29 cellular contexts compared by ENCODE assay signal in the genomic region with DNA sequence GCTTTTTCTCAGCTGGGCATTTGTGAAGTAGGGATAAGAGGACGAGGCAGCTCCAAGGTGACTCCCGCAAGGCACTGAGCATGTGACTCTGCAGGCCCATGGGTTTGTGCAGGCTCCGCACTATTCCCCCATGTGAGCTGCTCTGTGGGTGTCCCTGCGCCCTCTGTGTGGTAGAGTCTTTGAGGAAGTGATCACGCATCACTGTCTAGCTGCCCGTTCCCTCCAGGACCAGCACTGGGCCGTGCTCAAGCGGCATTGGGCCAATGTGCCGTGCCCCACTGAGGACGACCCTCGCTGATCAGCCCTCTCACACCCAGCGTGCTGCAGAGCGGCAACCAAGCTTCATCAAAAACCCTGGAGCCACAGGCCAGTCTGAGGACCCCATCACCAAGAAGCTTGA. TPM values are rescaled to one million over a fixed set of nuclear protein-coding genes. Genes with fewer than 3 reads are reported as not detected.
DNase-seq lines count a peak whose midpoint lies in the region; ATAC-seq and TF ChIP-seq lines count a peak whose summit lies in the region.
"Had no signal": no experiment of that assay in that cellular context is flagged by ENCODE, and none has a peak within 500 bp of the region (broad histone marks: within the 10 kb centered on the region; RNA-seq: fewer than 3 reads in every experiment).

No MANE protein-coding gene starts in this region.

- H3K36me3 ChIP-seq in gastroesophageal sphincter (no peaks in the 10 kb centered on the region), GM23338 (ENCODE audit: insufficient read depth) (no peaks in the 10 kb centered on the region)
- H3K36me3 ChIP-seq: ascending aorta, uterus had no signal

- no peak overlapping the region for H3K4me3 Mint-ChIP-seq in activated T-helper 17 cell treated with anti-CD3 and anti-CD28 coated beads, Interleukin-2, amount 50 U/mL, for 72 hours
- no peak overlapping the region for H3K4me3 Mint-ChIP-seq in stimulated activated effector memory CD8-positive, alpha-beta T cell treated with anti-CD3 and anti-CD28 coated beads, Interleukin-12 subunit alpha, Interleukin-12 subunit beta, amount 100 ng/mL, for 72 hours
- no peak overlapping the region for H3K4me3 Mint-ChIP-seq in activated T-cell treated with anti-CD3 and anti-CD28 coated beads, Interleukin-2, amount 50 U/mL, for 24 hours
- H3K4me3 Mint-ChIP-seq in GM23338: no peak overlapping the region
- H3K4me3 Mint-ChIP-seq: activated CD8-positive, alpha-beta T cell treated with anti-CD3 and anti-CD28 coated beads, Interleukin-2, amount 10 ng/mL, durations not matched to agents 7 days and 5 days; activated naive CD8-positive, alpha-beta T cell; T-helper 1 cell treated with Interleukin-12 subunit alpha and Interleukin-12 subunit beta and Interleukin-4 antibody, amounts not matched to agents 30 μg/mL and 1 μg/mL, for 36 hours had no signal

- no peaks in the 10 kb centered on the region for H3F3A ChIP-seq in GM23338 (replicated peaks; ENCODE audit: low read depth)

- no peak for TF ChIP-seq EP300 in gastroesophageal sphincter (IDR thresholded peaks at IDR 0.05)

- H3K27ac Mint-ChIP-seq in activated T-helper 17 cell treated with anti-CD3 and anti-CD28 coated beads, Interleukin-2, amount 50 U/mL, for 72 hours: peak overlapping the region; percentile 41
- H3K27ac Mint-ChIP-seq in stimulated activated effector memory CD8-positive, alpha-beta T cell treated with anti-CD3 and anti-CD28 coated beads, Interleukin-12 subunit alpha, Interleukin-12 subunit beta, amount 100 ng/mL, for 72 hours: peak overlapping the region; percentile 14
- H3K27ac Mint-ChIP-seq in activated T-cell treated with anti-CD3 and anti-CD28 coated beads, Interleukin-2, amount 50 U/mL, for 24 hours: no peak overlapping the region
- no peak overlapping the region for H3K27ac Mint-ChIP-seq in GM23338
- H3K27ac Mint-ChIP-seq: activated CD8-positive, alpha-beta T cell treated with anti-CD3 and anti-CD28 coated beads, Interleukin-2, amount 10 ng/mL, durations not matched to agents 7 days and 5 days; T-helper 1 cell treated with Interleukin-12 subunit alpha and Interleukin-12 subunit beta and Interleukin-4 antibody, amounts not matched to agents 30 μg/mL and 1 μg/mL, for 36 hours had no signal

- H3K9me2 ChIP-seq in GM23338 (ENCODE audit: insufficient read depth): no peaks in the 10 kb centered on the region

- no peak for ATAC-seq in activated T-helper 17 cell treated with anti-CD3 and anti-CD28 coated beads, Interleukin-2, amount 50 U/mL, for 72 hours (replicated peaks)
- no peak for ATAC-seq in gastroesophageal sphincter
- ATAC-seq in stimulated activated effector memory CD8-positive, alpha-beta T cell treated with anti-CD3 and anti-CD28 coated beads, Interleukin-12 subunit alpha, Interleukin-12 subunit beta, amount 100 ng/mL, for 72 hours: no peak
- no peak for ATAC-seq in GM23338
- ATAC-seq: activated CD8-positive, alpha-beta T cell treated with anti-CD3 and anti-CD28 coated beads, Interleukin-2, amount 10 ng/mL, durations not matched to agents 7 days and 5 days; HCT116; K562; left colon had no signal

- H3K27me3 ChIP-seq in gastroesophageal sphincter: no peaks in the 10 kb centered on the region
- peaks cover 1% of the 10 kb centered on the region; the same call in 1 of the 2 replicates for H3K27me3 ChIP-seq in GM23338 (ENCODE audit: insufficient read depth)
- H3K27me3 ChIP-seq: ascending aorta, testis, uterus had no signal

- peaks cover 18% of the 10 kb centered on the region for H3K4me1 Mint-ChIP-seq in activated T-helper 17 cell treated with anti-CD3 and anti-CD28 coated beads, Interleukin-2, amount 50 U/mL, for 72 hours
- H3K4me1 Mint-ChIP-seq in stimulated activated effector memory CD8-positive, alpha-beta T cell treated with anti-CD3 and anti-CD28 coated beads, Interleukin-12 subunit alpha, Interleukin-12 subunit beta, amount 100 ng/mL, for 72 hours: peaks cover 63% of the 10 kb centered on the region
- H3K4me1 Mint-ChIP-seq in activated T-cell treated with anti-CD3 and anti-CD28 coated beads, Interleukin-2, amount 50 U/mL, for 24 hours (ENCODE audit: low read depth): peaks cover 32% of the 10 kb centered on the region
- peaks cover 20% of the 10 kb centered on the region for H3K4me1 Mint-ChIP-seq in GM23338

- H3K9me3 Mint-ChIP-seq in activated T-helper 17 cell treated with anti-CD3 and anti-CD28 coated beads, Interleukin-2, amount 50 U/mL, for 72 hours: no peaks in the 10 kb centered on the region
- H3K9me3 Mint-ChIP-seq in stimulated activated effector memory CD8-positive, alpha-beta T cell treated with anti-CD3 and anti-CD28 coated beads, Interleukin-12 subunit alpha, Interleukin-12 subunit beta, amount 100 ng/mL, for 72 hours: no peaks in the 10 kb centered on the region
- H3K9me3 Mint-ChIP-seq in activated T-cell treated with anti-CD3 and anti-CD28 coated beads, Interleukin-2, amount 50 U/mL, for 24 hours: no peaks in the 10 kb centered on the region
- no peaks in the 10 kb centered on the region for H3K9me3 Mint-ChIP-seq in GM23338
- H3K9me3 Mint-ChIP-seq: T-helper 1 cell treated with Interleukin-12 subunit alpha and Interleukin-12 subunit beta and Interleukin-4 antibody, amounts not matched to agents 30 μg/mL and 1 μg/mL, for 36 hours had no signal

- no peaks in the 10 kb centered on the region for H3K79me2 ChIP-seq in GM23338 (replicated peaks; ENCODE audit: insufficient read depth)

- no peaks in the 10 kb centered on the region for H3K27me3 Mint-ChIP-seq in activated T-helper 17 cell treated with anti-CD3 and anti-CD28 coated beads, Interleukin-2, amount 50 U/mL, for 72 hours
- H3K27me3 Mint-ChIP-seq in activated T-cell treated with anti-CD3 and anti-CD28 coated beads, Interleukin-2, amount 50 U/mL, for 24 hours: no peaks in the 10 kb centered on the region
- H3K27me3 Mint-ChIP-seq in GM23338 (ENCODE audit: insufficient read depth, low read depth, poor library complexity): peaks cover 11% of the 10 kb centered on the region
- H3K27me3 Mint-ChIP-seq: activated naive CD8-positive, alpha-beta T cell had no signal

- no peak overlapping the region for H2AFZ ChIP-seq in GM23338

- no peak for TF ChIP-seq POLR2A in gastroesophageal sphincter (IDR thresholded peaks at IDR 0.05)

- H3K4me2 ChIP-seq in GM23338: no peak overlapping the region

- 73% methylated on average over 2 of the region's 13 CpGs; no CpG with 5 or more reads in 1 of the 2 donors for WGBS in gastroesophageal sphincter (ENCODE audit: low coverage in 1 of 2), 2 donors

- TF ChIP-seq CTCF in gastroesophageal sphincter (IDR thresholded peaks at IDR 0.05) (no peak), GM23338 (conservative IDR thresholded peaks at IDR 0.05; ENCODE audit: low read depth in 2 of 2) (no peak)

- no peak overlapping the region for H3K4me3 ChIP-seq in gastroesophageal sphincter
- no peak overlapping the region for H3K4me3 ChIP-seq in GM23338
- H3K4me3 ChIP-seq: K562, testis had no signal

- H3K4me1 ChIP-seq in gastroesophageal sphincter (peaks cover 0 to 38% (median 9%) of the 10 kb centered on the region in 3 donors), GM23338 (ENCODE audit: insufficient read depth) (peaks cover 8% of the 10 kb centered on the region)
- H3K4me1 ChIP-seq: Caco-2, testis had no signal

- H4K20me1 ChIP-seq in GM23338 (replicated peaks; ENCODE audit: insufficient read depth): no peaks in the 10 kb centered on the region

- peak; percentile 12 for DNase-seq in MV-4-11 (lab: John Stamatoyannopoulos, UW)
- no peak for DNase-seq in stimulated activated effector memory CD8-positive, alpha-beta T cell treated with anti-CD3 and anti-CD28 coated beads, Interleukin-12 subunit alpha, Interleukin-12 subunit beta, amount 100 ng/mL, for 72 hours (ENCODE audit: low spot score in 2 of 2)
- no peak for DNase-seq in NCI-H446 treated with DMSO at 0.1 percent for 48 hours (lab: John Stamatoyannopoulos, UW)
- DNase-seq in activated T-cell treated with anti-CD3 and anti-CD28 coated beads, Interleukin-2, amount 50 U/mL, for 24 hours: no peak
- DNase-seq in central memory CD4-positive, alpha-beta T cell: no peak
- DNase-seq in GM23338 (ENCODE audit: low spot score): no peak
- DNase-seq: activated CD4-positive, alpha-beta T cell treated with anti-CD3 and anti-CD28 coated beads for 1 hour; activated CD8-positive, alpha-beta T cell treated with anti-CD3 and anti-CD28 coated beads, Interleukin-2, amount 10 ng/mL, durations not matched to agents 7 days and 5 days; activated effector memory CD4-positive, alpha-beta T cell treated with Interleukin-2 at 50 U/mL for 16 hours; Caco-2; cerebellar nuclear complex; effector CD8-positive, alpha-beta T cell; erythroblast; left colon; mesendoderm; NCI-H1105 treated with DMSO at 0.1 percent for 48 hours; NCI-H2029 treated with DMSO at 0.1 percent for 48 hours; NCI-H774; RPMI8226; stimulated activated CD4-positive, alpha-beta T cell treated with anti-CD3 and anti-CD28 coated beads, Interleukin-2, amount 100 ng/mL, for 48 hours; testis; uterus had no signal

- H3K9me3 ChIP-seq in gastroesophageal sphincter: no peaks in the 10 kb centered on the region
- H3K9me3 ChIP-seq: ascending aorta, Caco-2, testis, uterus had no signal

- H3K36me3 Mint-ChIP-seq in activated T-helper 17 cell treated with anti-CD3 and anti-CD28 coated beads, Interleukin-2, amount 50 U/mL, for 72 hours (ENCODE audit: low read depth): no peaks in the 10 kb centered on the region
- H3K36me3 Mint-ChIP-seq in stimulated activated effector memory CD8-positive, alpha-beta T cell treated with anti-CD3 and anti-CD28 coated beads, Interleukin-12 subunit alpha, Interleukin-12 subunit beta, amount 100 ng/mL, for 72 hours: no peaks in the 10 kb centered on the region
- no peaks in the 10 kb centered on the region for H3K36me3 Mint-ChIP-seq in activated T-cell treated with anti-CD3 and anti-CD28 coated beads, Interleukin-2, amount 50 U/mL, for 24 hours (ENCODE audit: low read depth)
- no peaks in the 10 kb centered on the region for H3K36me3 Mint-ChIP-seq in GM23338 (ENCODE audit: low read depth)
- H3K36me3 Mint-ChIP-seq: activated naive CD8-positive, alpha-beta T cell had no signal

- H3K27ac ChIP-seq in gastroesophageal sphincter: peak overlapping the region in 3 of 4 donors; percentile 8 to 71 (median 69)
- H3K27ac ChIP-seq in GM23338 (ENCODE audit: low read depth): no peak overlapping the region

TF ChIP-seq in GM23338, 12 proteins besides CTCF, POLR2A, EP300 and RAD21:
- TF ChIP-seq CREB1 (CRISPR knock-in tag; IDR thresholded peaks at IDR 0.05; ENCODE audit: low read depth) (no peak), EZH2 (IDR thresholded peaks at IDR 0.05; ENCODE audit: low read depth, unreplicated experiment) (no peak), NANOG (IDR thresholded peaks at IDR 0.05; ENCODE audit: borderline replicate concordance) (no peak)

RNA-seq across cellular contexts. Expression of a gene that starts 7.5 kb away (rescaled TPM):
- 10 to 100 TPM; 21.6 to 31.7 TPM for total RNA-seq in activated T-helper 17 cell treated with anti-CD3 and anti-CD28 coated beads, Interleukin-2, amount 50 U/mL, for 72 hours
- 10 to 100 TPM; 48.9 to 89.0 (median 75.7) TPM for total RNA-seq in gastroesophageal sphincter
- 11.4 and 14.9 TPM in 2 replicates for total RNA-seq in GM23338 (2014; rRNA removed; shearing (Covaris generic))
- polyA plus RNA-seq in GM23338 (2016; fragmentation: Nextera tagmentation; extraction: Ambion mirVana): 6.3 and 9.1 TPM in 2 replicates

Comparison
In these comparisons a context has a peak if more than half of its experiments do, and no peak if none do; other contexts are left out.
1. H3K27ac Mint-ChIP-seq: peak in activated T-helper 17 cell treated with anti-CD3 and anti-CD28 coated beads, Interleukin-2, amount 50 U/mL, for 72 hours (single experiment) and stimulated activated effector memory CD8-positive, alpha-beta T cell treated with anti-CD3 and anti-CD28 coated beads, Interleukin-12 subunit alpha, Interleukin-12 subunit beta, amount 100 ng/mL, for 72 hours (single experiment); none in activated T-cell treated with anti-CD3 and anti-CD28 coated beads, Interleukin-2, amount 50 U/mL, for 24 hours (single experiment) and GM23338 (single experiment).